ENCODE assay signal across 8 cellular contexts in the genomic region with DNA sequence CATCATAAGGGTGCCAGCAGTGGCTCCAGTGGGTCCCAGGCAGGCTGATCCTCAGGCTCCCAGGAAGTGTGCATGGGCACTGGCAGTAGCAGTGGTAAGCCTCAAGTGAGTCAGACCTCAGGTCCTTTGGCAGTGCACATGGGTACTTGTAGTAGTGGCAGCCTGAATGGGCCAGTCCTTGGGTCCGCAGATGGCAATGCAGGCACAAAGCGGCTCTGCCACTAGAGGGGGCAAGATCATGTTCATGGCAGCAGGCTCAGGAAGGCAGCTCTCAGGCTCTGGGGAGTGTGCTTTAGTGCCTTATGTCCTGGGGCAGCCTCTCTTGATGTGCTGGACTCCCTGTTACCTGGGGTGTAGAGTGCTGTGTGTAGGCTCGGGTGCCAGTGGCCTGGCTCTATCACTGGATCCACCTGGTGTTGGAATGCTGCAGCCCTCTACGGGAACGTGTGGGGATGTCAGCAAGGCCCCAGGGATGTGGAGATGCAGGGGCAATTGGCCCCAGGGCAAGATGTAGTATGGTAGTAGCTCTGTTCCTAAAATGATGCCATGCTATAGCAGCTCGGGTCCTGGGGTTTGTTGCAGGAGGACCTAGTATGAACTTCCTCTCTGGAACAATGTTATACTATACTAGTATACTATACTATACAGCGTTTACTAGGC. TPM values are rescaled to one million over a fixed set of nuclear protein-coding genes. Genes with fewer than 3 reads are reported as not detected.
DNase-seq lines count a peak whose midpoint lies in the region; ATAC-seq and TF ChIP-seq lines count a peak whose summit lies in the region.

No MANE protein-coding gene starts in this region.

- no peak overlapping the region for H3K4me3 ChIP-seq in heart right ventricle

- no peaks in the 10 kb centered on the region for H3K4me1 ChIP-seq in heart right ventricle

- TF ChIP-seq CTCF in heart right ventricle (IDR thresholded peaks at IDR 0.05): peak; percentile 28 to 72 (median 55)

- H3K27me3 ChIP-seq in heart right ventricle: no peaks in the 10 kb centered on the region

- no peak overlapping the region for H3K27ac ChIP-seq in heart right ventricle

- peak in 7 of 8 donors; percentile 42 to 86 (median 59) for ATAC-seq in heart right ventricle
- ATAC-seq in HG03045 (IDR thresholded peaks at IDR 0.05; ENCODE audit: unreplicated experiment): no peak
- ATAC-seq in HG02678 (IDR thresholded peaks at IDR 0.05; ENCODE audit: unreplicated experiment): no peak

- WGBS in heart right ventricle, 2 donors: 57 to 61% methylated on average over 7 of the region's 7 CpGs

- H3K36me3 ChIP-seq in heart right ventricle: peaks cover 0 to 18% (median 0%) of the 10 kb centered on the region in 9 donors

- H3K9me3 ChIP-seq in heart right ventricle: peaks cover 0 to 7% (median 0%) of the 10 kb centered on the region in 11 donors

- in situ Hi-C loops in KBM-7 (cut with MboI; ENCODE audit: low pct_unique_long_range_greater_than_20kb, low sequenced_read_pairs): no loop called here

- intact Hi-C loops in heart right ventricle (cut with DNase I): no loop called here

- DNase-seq in EL: peak; percentile 76
- DNase-seq in KBM-7: peak; percentile 84
- peak; percentile 80 for DNase-seq in SIG-M5 treated with dmso at 0.1 percent for 504 hours (lab: John Stamatoyannopoulos, UW; ENCODE audit: unreplicated experiment)
- peak; percentile 64 for DNase-seq in activated naive CD4-positive, alpha-beta T cell treated with Interleukin-2 at 50 U/mL for 16 hours
- peak; percentile 32 to 45 for DNase-seq in heart right ventricle
- peak; percentile 4 to 28 for DNase-seq in stimulated activated CD4-positive, alpha-beta T cell treated with anti-CD3 and anti-CD28 coated beads, Interleukin-15, amount 100 ng/mL, for 1 hour (ENCODE audit: low read depth in 1 of 2, low spot score in 1 of 2)

RNA-seq across cellular contexts. Expression of a gene that starts 11.0 kb away (rescaled TPM):
- total RNA-seq in heart right ventricle: 10 to 100 TPM in 2 of 10 donors, 1 to 10 TPM in 8; 2.3 to 13.1 (median 5.9) TPM
- polyA plus RNA-seq in heart right ventricle: 10 to 100 TPM in 1 of 2 donors, 1 to 10 TPM in 1; 3.8 to 45.1 TPM

RNA-seq across cellular contexts. Expression of a gene that starts 31.4 kb away (rescaled TPM):
- 10 to 100 TPM in 8 of 10 donors, 1 to 10 TPM in 2; 8.1 to 13.6 (median 12.0) TPM for total RNA-seq in heart right ventricle
- 10 to 100 TPM in 1 of 2 donors, 1 to 10 TPM in 1; 3.2 to 10.6 TPM for polyA plus RNA-seq in heart right ventricle

RNA-seq across cellular contexts. Expression of a gene that starts 31.5 kb away (rescaled TPM):
- total RNA-seq in heart right ventricle: 1 to 10 TPM; 3.1 to 6.9 (median 5.2) TPM
- 1 to 10 TPM; 2.0 to 2.6 TPM for polyA plus RNA-seq in heart right ventricle

RNA-seq across cellular contexts. Expression of a gene that starts 33.2 kb away (rescaled TPM):
- total RNA-seq in heart right ventricle: 10 to 100 TPM; 15.5 to 20.9 (median 19.2) TPM
- 10 to 100 TPM in 1 of 2 donors, 1 to 10 TPM in 1; 7.5 to 14.2 TPM for polyA plus RNA-seq in heart right ventricle

Comparison
In these comparisons a context has a peak if more than half of its experiments do, and no peak if none do; other contexts are left out.
1. DNase-seq: peak in every context shown above with its lines; median percentile 84 in KBM-7; 80 in SIG-M5 treated with dmso at 0.1 percent for 504 hours; 76 in EL; 64 in activated naive CD4-positive, alpha-beta T cell treated with Interleukin-2 at 50 U/mL for 16 hours; 38 in heart right ventricle; 16 in stimulated activated CD4-positive, alpha-beta T cell treated with anti-CD3 and anti-CD28 coated beads, Interleukin-15, amount 100 ng/mL, for 1 hour.
2. ATAC-seq: peak in heart right ventricle (7 of 8); none in HG03045 (single experiment) and HG02678 (single experiment).